ENCODE assay signal across 11 cellular contexts in the genomic region with DNA sequence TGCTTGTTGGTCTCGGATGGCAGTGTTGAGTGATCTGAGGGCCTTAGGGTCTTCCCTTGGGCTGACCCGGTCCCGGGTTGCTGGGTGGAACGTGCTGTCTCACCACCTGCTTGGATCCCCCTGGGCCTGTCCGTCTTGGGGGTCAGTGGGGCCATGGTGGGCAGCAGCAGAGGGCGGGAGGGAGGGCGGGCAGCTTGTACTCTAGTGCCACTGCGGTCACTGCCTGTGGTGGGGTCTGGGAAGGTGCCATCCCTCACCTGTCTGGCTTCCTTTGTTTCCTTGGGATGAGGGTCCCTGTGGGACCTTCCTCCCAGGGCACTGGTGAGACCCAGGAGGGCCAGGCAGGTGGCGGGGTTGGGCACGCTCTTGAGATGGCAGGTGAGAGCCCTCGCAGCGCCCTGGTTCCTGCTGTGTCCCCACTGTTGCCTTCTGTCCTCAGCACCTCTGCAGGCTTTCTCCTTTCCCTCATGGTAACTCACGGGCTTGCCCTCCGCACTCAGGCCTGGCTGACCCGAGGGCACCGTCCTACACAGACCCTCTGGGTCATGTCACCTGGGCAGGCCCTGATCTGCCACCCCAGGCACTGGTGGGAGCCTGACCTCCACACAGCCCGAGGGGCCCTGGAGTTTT.
"Had no signal": no experiment of that assay in that cellular context is flagged by ENCODE, and none has a peak within 500 bp of the region (broad histone marks: within the 10 kb centered on the region; RNA-seq: fewer than 3 reads in every experiment).

No MANE protein-coding gene starts in this region.

- FAIRE-seq: colon had no signal

- H3K4me3 Mint-ChIP-seq: activated naive CD8-positive, alpha-beta T cell treated with anti-CD3 and anti-CD28 coated beads, Interleukin-2, amount 50 U/mL, for 24 hours; naive B cell had no signal

- H3K4me2 ChIP-seq: smooth muscle cell had no signal

- H3K4me3 ChIP-seq: smooth muscle cell had no signal

- H3K9me3 Mint-ChIP-seq: activated naive CD8-positive, alpha-beta T cell treated with anti-CD3 and anti-CD28 coated beads, Interleukin-2, amount 50 U/mL, for 24 hours; naive B cell had no signal

- H3K9me3 ChIP-seq: neutrophil had no signal

- ATAC-seq: activated naive CD8-positive, alpha-beta T cell treated with anti-CD3 and anti-CD28 coated beads, Interleukin-2, amount 50 U/mL, for 24 hours had no signal

- DNase-seq: activated naive CD8-positive, alpha-beta T cell treated with anti-CD3 and anti-CD28 coated beads, Interleukin-2, amount 50 U/mL, for 24 hours; effector CD8-positive, alpha-beta T cell; hippocampal formation; naive B cell; stimulated activated CD4-positive, alpha-beta T cell treated with anti-CD3 and anti-CD28 coated beads, Interleukin-1b, Interleukin-23, amount 100 ng/mL, for 48 hours; stimulated activated naive CD4-positive, alpha-beta T cell; substantia nigra; SW 1271 had no signal

- H3K27me3 ChIP-seq: neutrophil had no signal

- H3K27me3 Mint-ChIP-seq: activated naive CD8-positive, alpha-beta T cell treated with anti-CD3 and anti-CD28 coated beads, Interleukin-2, amount 50 U/mL, for 24 hours; naive B cell had no signal
